Comparison of ENCODE assay signal across 8 cellular contexts in the genomic region with DNA sequence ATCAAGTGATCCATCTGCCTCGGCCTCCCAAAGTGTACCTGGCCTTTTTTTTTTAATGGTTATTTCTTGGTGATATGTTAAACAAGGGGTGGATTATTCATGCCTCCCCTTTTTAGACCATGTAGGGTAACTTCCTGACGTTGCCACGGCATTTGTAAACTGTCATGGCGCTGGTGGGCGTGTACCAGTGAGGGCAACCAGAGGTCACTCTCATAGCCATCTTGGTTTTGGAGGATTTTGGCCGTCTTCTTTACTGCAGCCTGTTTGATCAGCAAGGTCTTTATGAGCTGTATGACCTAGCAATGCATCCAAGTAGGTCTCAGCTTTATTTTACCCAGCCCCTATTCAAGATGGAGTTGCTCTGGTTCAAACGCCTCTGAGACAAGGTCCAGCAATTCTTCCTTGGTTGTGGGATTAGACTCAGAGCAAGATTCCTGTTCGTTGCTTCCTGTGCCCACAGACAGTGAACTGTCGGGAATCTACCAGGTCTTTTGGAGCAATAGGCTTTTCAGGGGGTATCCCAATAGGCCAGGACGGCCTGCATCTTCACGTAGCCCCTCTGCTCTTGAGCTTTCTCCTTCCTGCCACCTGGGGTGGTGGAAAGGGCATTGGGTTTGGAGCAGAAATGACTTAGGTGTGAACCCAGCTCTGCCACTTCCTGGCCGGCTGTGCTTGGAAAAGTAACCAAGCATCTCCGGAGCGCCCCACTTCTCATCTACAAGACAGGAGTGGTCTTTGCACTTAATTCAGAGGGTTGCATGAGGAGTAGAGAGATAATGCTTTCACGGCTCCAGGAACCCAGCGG. TPM values are rescaled to one million over a fixed set of nuclear protein-coding genes. Genes with fewer than 3 reads are reported as not detected.
DNase-seq lines count a peak whose midpoint lies in the region; ATAC-seq and TF ChIP-seq lines count a peak whose summit lies in the region.

No MANE protein-coding gene starts in this region.

- peak overlapping the region; percentile 39 to 93 (median 72) for H3K4me3 ChIP-seq in heart right ventricle
- H3K4me3 ChIP-seq in brain microvascular endothelial cell (ENCODE audit: low read depth, low read length) = peak overlapping the region; percentile 83
- peak overlapping the region; percentile 70 for H3K4me3 ChIP-seq in mononuclear cell (ENCODE audit: low read length)
- H3K4me3 ChIP-seq in uterus = peak overlapping the region; percentile 70 to 96

- H3K4me1 ChIP-seq in heart right ventricle = peaks cover 11 to 52% (median 45%) of the 10 kb centered on the region in 9 donors
- peaks cover 39% of the 10 kb centered on the region for H3K4me1 ChIP-seq in mononuclear cell (ENCODE audit: insufficient read depth, low read length)
- peaks cover 0 to 4% of the 10 kb centered on the region in 2 donors for H3K4me1 ChIP-seq in uterus

- H3K9me3 ChIP-seq in heart right ventricle (peaks cover 0 to 4% (median 0%) of the 10 kb centered on the region in 11 donors), mononuclear cell (ENCODE audit: low read depth, low read length) (no peaks in the 10 kb centered on the region), uterus (no peaks in the 10 kb centered on the region)

- intact Hi-C loops in heart right ventricle (cut with DNase I) = loop anchor here in 6 of 10 donors (2.0 to 10.0 kb wide), 4 partner anchors 53 to 407 kb away; a partner anchor contains a TSS
- intact Hi-C loops in left cardiac atrium (cut with DNase I) = loop anchor here in 1 of 2 donors (2.0 kb wide), 1 partner anchor 159 kb away; no protein-coding TSS in a partner anchor
- intact Hi-C loops in uterus (cut with DNase I; ENCODE audit: low total_unique reads) = loop anchor here (2.0 kb wide), 1 partner anchor 159 kb away; no protein-coding TSS in a partner anchor

- no peaks in the 10 kb centered on the region for H3K27me3 ChIP-seq in heart right ventricle
- no peaks in the 10 kb centered on the region for H3K27me3 ChIP-seq in brain microvascular endothelial cell (replicated peaks)
- H3K27me3 ChIP-seq in mononuclear cell (ENCODE audit: insufficient read depth, low read length) = no peaks in the 10 kb centered on the region
- H3K27me3 ChIP-seq in uterus = no peaks in the 10 kb centered on the region

- 68 to 70% methylated on average over 16 of the region's 16 CpGs for WGBS in heart right ventricle, 2 donors

- no peak for TF ChIP-seq POLR2A in uterus (IDR thresholded peaks at IDR 0.05)

- in situ Hi-C loops in brain microvascular endothelial cell (cut with HindIII; ENCODE audit: low pct_ligation_motif_present, low sequenced_read_pairs) = no loop called here

- DNase-seq in heart right ventricle = no peak
- DNase-seq in left cardiac atrium = no peak
- no peak for DNase-seq in brain microvascular endothelial cell
- DNase-seq in uterus = no peak
- DNase-seq in dedifferentiated amniotic fluid mesenchymal stem cell (ENCODE audit: extremely low spot score) = no peak
- no peak for DNase-seq in DMS79 treated with DMSO at 0.1 percent for 48 hours (lab: John Stamatoyannopoulos, UW)

- H3K36me3 ChIP-seq in heart right ventricle (peaks cover 0 to 34% (median 16%) of the 10 kb centered on the region in 9 donors), brain microvascular endothelial cell (replicated peaks) (peaks cover 15% of the 10 kb centered on the region), uterus (no peaks in the 10 kb centered on the region)

- H3K27ac ChIP-seq in heart right ventricle = peak overlapping the region; percentile 49 to 96 (median 92)
- peak overlapping the region; percentile 28 for H3K27ac ChIP-seq in brain microvascular endothelial cell
- peak overlapping the region; percentile 90 to 95 for H3K27ac ChIP-seq in uterus

- ATAC-seq in heart right ventricle (peak in 2 of 8 donors; percentile 1), left cardiac atrium (no peak), GM19395 (IDR thresholded peaks at IDR 0.05; ENCODE audit: unreplicated experiment) (no peak)

- no peak for TF ChIP-seq CTCF in heart right ventricle (IDR thresholded peaks at IDR 0.05)
- TF ChIP-seq CTCF in brain microvascular endothelial cell (IDR thresholded peaks at IDR 0.05; ENCODE audit: low read depth, low read length, missing control alignments) = no peak
- no peak for TF ChIP-seq CTCF in uterus (IDR thresholded peaks at IDR 0.05)

RNA-seq across cellular contexts. Expression of a gene that starts 52.9 kb away (rescaled TPM):
- total RNA-seq in heart right ventricle = 10 to 100 TPM; 38.7 to 88.8 (median 55.3) TPM
- polyA plus RNA-seq in heart right ventricle = 10 to 100 TPM; 36.1 to 42.3 TPM
- total RNA-seq in left cardiac atrium = 10 to 100 TPM; 71.6 to 82.2 TPM
- 74.6 TPM for total RNA-seq in mononuclear cell
- total RNA-seq in uterus = 100 to 1,000 TPM in 1 of 4 donors, 10 to 100 TPM in 3; 38.2 to 128 (median 42.6) TPM

Comparison
In these comparisons a context has a peak if more than half of its experiments do, and no peak if none do; other contexts are left out.
1. H3K27ac ChIP-seq: peak in every context shown above with its lines; median percentile 92 in heart right ventricle; 92 in uterus; 28 in brain microvascular endothelial cell.